ENCODE assay signal across 1 cellular context in genomic region chr19:35143231-35143715, GRCh38.
A peak's percentile ranks its signal among the peaks of the same experiment; 100 is the strongest.
TF ChIP-seq lines count a peak whose summit lies in the region.

A gene with protein sequence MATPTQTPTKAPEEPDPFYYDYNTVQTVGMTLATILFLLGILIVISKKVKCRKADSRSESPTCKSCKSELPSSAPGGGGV (plus strand): TSS chr19:35143255. CDS start chr19:35143334, 79 bp downstream.

TF ChIP-seq in K562, 482 proteins besides CTCF, POLR2A, EP300 and RAD21 (continued from another document and continues in another):
- TF ChIP-seq, protein P1, sequence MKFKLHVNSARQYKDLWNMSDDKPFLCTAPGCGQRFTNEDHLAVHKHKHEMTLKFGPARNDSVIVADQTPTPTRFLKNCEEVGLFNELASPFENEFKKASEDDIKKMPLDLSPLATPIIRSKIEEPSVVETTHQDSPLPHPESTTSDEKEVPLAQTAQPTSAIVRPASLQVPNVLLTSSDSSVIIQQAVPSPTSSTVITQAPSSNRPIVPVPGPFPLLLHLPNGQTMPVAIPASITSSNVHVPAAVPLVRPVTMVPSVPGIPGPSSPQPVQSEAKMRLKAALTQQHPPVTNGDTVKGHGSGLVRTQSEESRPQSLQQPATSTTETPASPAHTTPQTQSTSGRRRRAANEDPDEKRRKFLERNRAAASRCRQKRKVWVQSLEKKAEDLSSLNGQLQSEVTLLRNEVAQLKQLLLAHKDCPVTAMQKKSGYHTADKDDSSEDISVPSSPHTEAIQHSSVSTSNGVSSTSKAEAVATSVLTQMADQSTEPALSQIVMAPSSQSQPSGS (CRISPR knock-in tag; IDR thresholded peaks at IDR 0.05), result no peak
- TF ChIP-seq SAFB (IDR thresholded peaks at IDR 0.05; ENCODE audit: borderline replicate concordance, low read depth, low read length), result no peak
- no peak for TF ChIP-seq SIRT6 (IDR thresholded peaks at IDR 0.05; ENCODE audit: low read depth, low read length)
- 0 out of 2 replicates have a peak, but pooled peaks have one; percentile 21 for TF ChIP-seq SP1 (CRISPR knock-in tag; IDR thresholded peaks at IDR 0.05)
- TF ChIP-seq TCFL5 (CRISPR knock-in tag; conservative IDR thresholded peaks at IDR 0.05), result no peak
- no peak for TF ChIP-seq ZNF717 (CRISPR knock-in tag; IDR thresholded peaks at IDR 0.05)
- TF ChIP-seq, protein P2, sequence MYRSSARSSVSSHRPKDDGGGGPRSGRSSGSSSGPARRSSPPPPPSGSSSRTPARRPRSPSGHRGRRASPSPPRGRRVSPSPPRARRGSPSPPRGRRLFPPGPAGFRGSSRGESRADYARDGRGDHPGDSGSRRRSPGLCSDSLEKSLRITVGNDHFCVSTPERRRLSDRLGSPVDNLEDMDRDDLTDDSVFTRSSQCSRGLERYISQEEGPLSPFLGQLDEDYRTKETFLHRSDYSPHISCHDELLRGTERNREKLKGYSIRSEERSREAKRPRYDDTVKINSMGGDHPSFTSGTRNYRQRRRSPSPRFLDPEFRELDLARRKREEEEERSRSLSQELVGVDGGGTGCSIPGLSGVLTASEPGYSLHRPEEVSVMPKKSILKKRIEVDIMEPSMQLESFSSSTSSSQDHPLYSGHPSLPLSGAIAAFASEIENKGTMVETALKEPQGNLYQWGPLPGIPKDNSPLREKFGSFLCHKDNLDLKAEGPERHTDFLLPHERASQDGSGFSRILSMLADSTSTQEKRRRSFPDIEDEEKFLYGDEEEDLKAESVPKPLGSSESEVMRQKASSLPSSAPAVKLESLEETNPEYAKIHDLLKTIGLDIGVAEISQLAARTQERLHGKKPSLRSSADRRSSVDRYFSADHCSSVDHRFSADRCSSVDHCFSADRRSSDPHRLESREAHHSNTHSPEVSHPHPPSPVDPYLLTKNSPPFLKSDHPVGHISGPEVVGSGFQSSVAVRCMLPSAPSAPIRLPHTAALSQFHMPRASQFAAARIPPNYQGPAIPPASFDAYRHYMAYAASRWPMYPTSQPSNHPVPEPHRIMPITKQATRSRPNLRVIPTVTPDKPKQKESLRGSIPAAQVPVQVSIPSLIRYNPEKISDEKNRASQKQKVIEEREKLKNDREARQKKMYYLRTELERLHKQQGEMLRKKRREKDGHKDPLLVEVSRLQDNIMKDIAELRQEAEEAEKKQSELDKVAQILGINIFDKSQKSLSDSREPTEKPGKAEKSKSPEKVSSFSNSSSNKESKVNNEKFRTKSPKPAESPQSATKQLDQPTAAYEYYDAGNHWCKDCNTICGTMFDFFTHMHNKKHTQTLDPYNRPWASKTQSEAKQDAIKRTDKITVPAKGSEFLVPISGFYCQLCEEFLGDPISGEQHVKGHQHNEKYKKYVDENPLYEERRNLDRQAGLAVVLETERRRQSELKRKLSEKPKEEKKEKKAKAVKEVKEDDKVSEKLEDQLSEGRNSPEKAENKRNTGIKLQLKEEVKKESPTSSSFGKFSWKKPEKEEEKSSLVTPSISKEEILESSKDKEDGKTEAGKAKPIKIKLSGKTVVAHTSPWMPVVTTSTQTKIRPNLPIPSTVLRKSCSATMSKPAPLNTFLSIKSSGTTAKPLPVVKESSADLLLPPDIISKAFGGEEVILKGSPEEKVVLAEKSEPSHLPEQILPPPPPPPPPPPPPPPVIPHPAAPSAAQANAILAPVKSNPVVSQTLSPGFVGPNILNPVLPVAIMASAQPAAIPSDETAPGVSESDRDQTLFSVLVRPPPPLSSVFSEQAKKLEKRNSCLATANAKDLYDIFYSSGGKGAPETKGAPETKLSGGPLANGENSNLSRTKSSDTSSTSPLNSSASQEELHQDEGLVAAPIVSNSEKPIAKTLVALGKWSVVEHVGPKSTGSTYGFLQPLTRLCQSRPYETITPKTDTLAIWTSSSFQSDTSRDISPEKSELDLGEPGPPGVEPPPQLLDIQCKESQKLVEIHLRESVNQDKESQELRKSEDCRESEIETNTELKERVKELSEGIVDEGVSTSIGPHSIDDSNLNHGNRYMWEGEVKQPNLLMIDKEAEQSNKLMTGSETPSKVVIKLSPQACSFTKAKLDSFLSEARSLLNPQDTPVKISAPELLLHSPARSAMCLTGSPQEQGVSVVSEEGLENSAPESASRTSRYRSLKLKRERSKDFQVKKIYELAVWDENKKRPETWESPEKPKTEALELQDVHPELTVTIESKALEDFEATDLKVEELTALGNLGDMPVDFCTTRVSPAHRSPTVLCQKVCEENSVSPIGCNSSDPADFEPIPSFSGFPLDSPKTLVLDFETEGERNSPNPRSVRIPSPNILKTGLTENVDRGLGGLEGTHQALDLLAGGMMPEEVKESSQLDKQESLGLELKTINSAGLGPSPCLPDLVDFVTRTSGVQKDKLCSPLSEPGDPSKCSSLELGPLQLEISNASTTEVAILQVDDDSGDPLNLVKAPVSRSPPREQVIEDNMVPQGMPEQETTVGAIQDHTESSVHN (IDR thresholded peaks at IDR 0.05; ENCODE audit: borderline replicate concordance in 1 of 2, low read depth in 1 of 2), result no peak
- TF ChIP-seq RFX7 (CRISPR knock-in tag; IDR thresholded peaks at IDR 0.05), result no peak
- TF ChIP-seq ZNF655 (CRISPR knock-in tag; IDR thresholded peaks at IDR 0.05), result no peak
- no peak for TF ChIP-seq IRF1 (CRISPR knock-in tag; IDR thresholded peaks at IDR 0.05; ENCODE audit: borderline replicate concordance)
- TF ChIP-seq PKNOX1 (IDR thresholded peaks at IDR 0.05), result no peak
- no peak for TF ChIP-seq MAZ (CRISPR knock-in tag; conservative IDR thresholded peaks at IDR 0.05 in 1 of 2, IDR thresholded peaks at IDR 0.05 in 1 of 2)
- TF ChIP-seq YY1 (IDR thresholded peaks at IDR 0.05; ENCODE audit: borderline replicate concordance in 1 of 3, control insufficient read depth in 1 of 3, extremely low read depth in 1 of 3, insufficient read depth in 3 of 3, insufficient read length in 1 of 3, insufficient replicate concordance in 2 of 3, low read depth in 1 of 3, low read length in 2 of 3), result no peak
- no peak for TF ChIP-seq ZNF449 (CRISPR knock-in tag; IDR thresholded peaks at IDR 0.05)
- no peak for TF ChIP-seq SMAD4 (CRISPR knock-in tag; conservative IDR thresholded peaks at IDR 0.05)
- no peak for TF ChIP-seq ZNF699 (CRISPR knock-in tag; IDR thresholded peaks at IDR 0.05; ENCODE audit: insufficient replicate concordance)
- TF ChIP-seq ZNF212 (CRISPR knock-in tag; IDR thresholded peaks at IDR 0.05), result no peak
- TF ChIP-seq, protein P3, sequence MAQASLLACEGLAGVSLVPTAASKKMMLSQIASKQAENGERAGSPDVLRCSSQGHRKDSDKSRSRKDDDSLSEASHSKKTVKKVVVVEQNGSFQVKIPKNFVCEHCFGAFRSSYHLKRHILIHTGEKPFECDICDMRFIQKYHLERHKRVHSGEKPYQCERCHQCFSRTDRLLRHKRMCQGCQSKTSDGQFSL (CRISPR knock-in tag; IDR thresholded peaks at IDR 0.05), result peak; percentile 44
- TF ChIP-seq, protein P3 (tag; IDR thresholded peaks at IDR 0.05), result peak in 1 of 2 experiments; percentile 87; a peak in 2 of 4 replicates
- TF ChIP-seq POLR2G (IDR thresholded peaks at IDR 0.05; ENCODE audit: low read depth, low read length), result peak; percentile 45
- no peak for TF ChIP-seq HDAC6 (IDR thresholded peaks at IDR 0.05; ENCODE audit: low read depth, low read length)
- TF ChIP-seq KDM4B (IDR thresholded peaks at IDR 0.05; ENCODE audit: borderline replicate concordance in 2 of 2, low read depth in 1 of 2), result no peak
- no peak for TF ChIP-seq MED1 (CRISPR knock-in tag; IDR thresholded peaks at IDR 0.05; ENCODE audit: borderline replicate concordance)
- TF ChIP-seq ELF2 (CRISPR knock-in tag; IDR thresholded peaks at IDR 0.05), result no peak
- TF ChIP-seq, protein P4, sequence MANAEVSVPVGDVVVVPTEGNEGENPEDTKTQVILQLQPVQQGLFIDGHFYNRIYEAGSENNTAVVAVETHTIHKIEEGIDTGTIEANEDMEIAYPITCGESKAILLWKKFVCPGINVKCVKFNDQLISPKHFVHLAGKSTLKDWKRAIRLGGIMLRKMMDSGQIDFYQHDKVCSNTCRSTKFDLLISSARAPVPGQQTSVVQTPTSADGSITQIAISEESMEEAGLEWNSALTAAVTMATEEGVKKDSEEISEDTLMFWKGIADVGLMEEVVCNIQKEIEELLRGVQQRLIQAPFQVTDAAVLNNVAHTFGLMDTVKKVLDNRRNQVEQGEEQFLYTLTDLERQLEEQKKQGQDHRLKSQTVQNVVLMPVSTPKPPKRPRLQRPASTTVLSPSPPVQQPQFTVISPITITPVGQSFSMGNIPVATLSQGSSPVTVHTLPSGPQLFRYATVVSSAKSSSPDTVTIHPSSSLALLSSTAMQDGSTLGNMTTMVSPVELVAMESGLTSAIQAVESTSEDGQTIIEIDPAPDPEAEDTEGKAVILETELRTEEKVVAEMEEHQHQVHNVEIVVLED (CRISPR knock-in tag; IDR thresholded peaks at IDR 0.05), result no peak
- no peak for TF ChIP-seq ZFP91 (CRISPR knock-in tag; IDR thresholded peaks at IDR 0.05)
- TF ChIP-seq ZBTB17 (CRISPR knock-in tag; IDR thresholded peaks at IDR 0.05), result no peak
- no peak for TF ChIP-seq MCM7 (IDR thresholded peaks at IDR 0.05)
- no peak for TF ChIP-seq TRIM24 (IDR thresholded peaks at IDR 0.05)
- peak in 1 of 2 experiments; percentile 65; a peak in 2 of 4 replicates for TF ChIP-seq KDM1A (IDR thresholded peaks at IDR 0.05)
- TF ChIP-seq, protein P5, sequence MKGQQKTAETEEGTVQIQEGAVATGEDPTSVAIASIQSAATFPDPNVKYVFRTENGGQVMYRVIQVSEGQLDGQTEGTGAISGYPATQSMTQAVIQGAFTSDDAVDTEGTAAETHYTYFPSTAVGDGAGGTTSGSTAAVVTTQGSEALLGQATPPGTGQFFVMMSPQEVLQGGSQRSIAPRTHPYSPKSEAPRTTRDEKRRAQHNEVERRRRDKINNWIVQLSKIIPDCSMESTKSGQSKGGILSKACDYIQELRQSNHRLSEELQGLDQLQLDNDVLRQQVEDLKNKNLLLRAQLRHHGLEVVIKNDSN (CRISPR knock-in tag; IDR thresholded peaks at IDR 0.05), result no peak
- no peak for TF ChIP-seq NFE2L1 (tag; IDR thresholded peaks at IDR 0.05; ENCODE audit: borderline replicate concordance, low read depth)
- TF ChIP-seq ZBTB7A (IDR thresholded peaks at IDR 0.05; ENCODE audit: borderline replicate concordance, control insufficient read depth, low read depth, low read length), result 0 out of 2 replicates have a peak, but pooled peaks have one; percentile 38
- no peak for TF ChIP-seq ZBTB49 (CRISPR knock-in tag; IDR thresholded peaks at IDR 0.05; ENCODE audit: borderline replicate concordance)
- no peak for TF ChIP-seq ZNF668 (CRISPR knock-in tag; IDR thresholded peaks at IDR 0.05)
